Comparison of ENCODE assay signal across 35 cellular contexts in the genomic region with DNA sequence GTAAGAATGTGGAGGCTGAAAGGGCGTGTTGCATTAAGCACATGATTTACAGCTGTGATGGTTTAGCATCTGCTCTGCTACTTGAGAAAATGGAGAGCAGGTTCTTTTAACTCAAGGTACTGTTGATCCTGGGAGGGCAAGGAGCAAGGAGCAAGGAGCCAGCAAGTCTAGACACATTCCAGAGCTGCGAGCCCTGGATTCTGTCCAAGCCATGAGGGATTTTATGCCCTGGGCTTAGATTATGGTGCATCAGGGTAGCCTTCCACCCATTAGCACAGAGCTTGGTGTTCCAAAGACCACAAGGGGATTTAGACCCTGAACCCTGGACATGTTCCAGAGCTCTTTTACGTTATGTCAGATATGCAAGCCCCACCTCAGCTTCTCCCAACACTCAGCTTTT. TPM values are rescaled to one million over a fixed set of nuclear protein-coding genes. Genes with fewer than 3 reads are reported as not detected.
"Had no signal": no experiment of that assay in that cellular context is flagged by ENCODE, and none has a peak within 500 bp of the region (broad histone marks: within the 10 kb centered on the region; RNA-seq: fewer than 3 reads in every experiment).

No MANE protein-coding gene starts in this region.

- H3K4me2 ChIP-seq: smooth muscle cell had no signal

- H3K4me3 ChIP-seq: left lung, lower lobe of right lung, pancreas, prostate gland, smooth muscle cell, transverse colon, upper lobe of left lung, vagina had no signal

- H3K27me3 ChIP-seq: left lung, pancreas, transverse colon, upper lobe of left lung, vagina had no signal

- H3K9me3 ChIP-seq: left lung, lower lobe of right lung, pancreas, prostate gland, transverse colon, upper lobe of left lung, vagina had no signal

- H3K27ac ChIP-seq: left lung, lower lobe of right lung, pancreas, prostate gland, transverse colon, upper lobe of left lung, vagina had no signal

- ATAC-seq: left cardiac atrium; left lung; lower lobe of right lung; naive thymus-derived CD8-positive, alpha-beta T cell; pancreas; right cardiac atrium; sciatic nerve; stimulated activated memory B cell treated with anti-CD40 and anti-IgM and Interleukin-4, amounts not matched to agents 10 μg/mL and 1 μg/mL and 100 μg/mL, for 72 hours; stimulated activated naive CD8-positive, alpha-beta T cell treated with anti-CD3 and anti-CD28 coated beads, Interleukin-15, amount 100 ng/mL, for 72 hours had no signal

- H3K36me3 ChIP-seq: left lung, lower lobe of right lung, pancreas, prostate gland, transverse colon, upper lobe of left lung, vagina had no signal

- H3K4me1 ChIP-seq: pancreas, prostate gland, transverse colon, upper lobe of left lung, vagina had no signal

- DNase-seq: hippocampal formation; kidney glomerular epithelial cell; left cardiac atrium; left lung; lower lobe of right lung; mammary epithelial cell; mesenchymal stem cell; naive thymus-derived CD8-positive, alpha-beta T cell; nucleus accumbens; pancreas; posterior cingulate gyrus; retina; right cardiac atrium; stimulated activated CD4-positive, alpha-beta T cell treated with anti-CD3 and anti-CD28 coated beads, Interleukin-1b, Interleukin-23, amount 100 ng/mL, for 48 hours; stimulated activated CD4-positive, alpha-beta T cell treated with anti-CD3 and anti-CD28 coated beads, Interleukin-2, amount 100 ng/mL, for 48 hours; stimulated activated CD4-positive, alpha-beta T cell treated with anti-CD3 and anti-CD28 coated beads, Interleukin-4, amount 100 ng/mL, for 4 hours; stimulated activated CD8-positive, alpha-beta memory T cell treated with anti-CD3 and anti-CD28 coated beads, Interleukin-4, amount 100 ng/mL, for 48 hours; stimulated activated naive CD4-positive, alpha-beta T cell treated with Interleukin-2 at 50 U/mL for 16 hours; stimulated activated naive CD8-positive, alpha-beta T cell treated with anti-CD3 and anti-CD28 coated beads, Interleukin-15, amount 100 ng/mL, for 72 hours; substantia nigra; transverse colon; upper lobe of left lung had no signal

RNA-seq across cellular contexts. Expression of gene OR14I1, which starts 2.0 kb away (rescaled TPM):
- total RNA-seq: left cardiac atrium; left lung; liver; lower lobe of right lung; mammary epithelial cell; mucosa of gallbladder; naive thymus-derived CD8-positive, alpha-beta T cell; neural crest cell; osteoblast; pancreas; prostate gland; right cardiac atrium; sciatic nerve; smooth muscle cell; temporal lobe; transverse colon; upper lobe of left lung; urinary bladder; vagina had no signal
- polyA plus RNA-seq: keratinocyte; liver; mammary epithelial cell; naive thymus-derived CD8-positive, alpha-beta T cell; pancreas; right cardiac atrium; smooth muscle cell; thymus; urinary bladder had no signal

RNA-seq across cellular contexts. Expression of gene OR2T27, which starts 49.2 kb away (rescaled TPM):
- total RNA-seq: left cardiac atrium; left lung; liver; lower lobe of right lung; mammary epithelial cell; mucosa of gallbladder; naive thymus-derived CD8-positive, alpha-beta T cell; neural crest cell; osteoblast; pancreas; prostate gland; right cardiac atrium; sciatic nerve; smooth muscle cell; temporal lobe; transverse colon; upper lobe of left lung; urinary bladder; vagina had no signal
- polyA plus RNA-seq: keratinocyte; liver; mammary epithelial cell; naive thymus-derived CD8-positive, alpha-beta T cell; pancreas; right cardiac atrium; smooth muscle cell; thymus; urinary bladder had no signal

RNA-seq across cellular contexts. Expression of gene LYPD8, which starts 51.0 kb away (rescaled TPM):
- total RNA-seq: left cardiac atrium; left lung; liver; lower lobe of right lung; mucosa of gallbladder; naive thymus-derived CD8-positive, alpha-beta T cell; neural crest cell; osteoblast; pancreas; prostate gland; right cardiac atrium; sciatic nerve; smooth muscle cell; temporal lobe; upper lobe of left lung; urinary bladder; vagina had no signal
- polyA plus RNA-seq: keratinocyte; liver; mammary epithelial cell; naive thymus-derived CD8-positive, alpha-beta T cell; pancreas; right cardiac atrium; smooth muscle cell; urinary bladder had no signal

RNA-seq across cellular contexts. Expression of gene OR2T35, which starts 59.5 kb away (rescaled TPM):
- total RNA-seq: left cardiac atrium; left lung; liver; lower lobe of right lung; mammary epithelial cell; mucosa of gallbladder; naive thymus-derived CD8-positive, alpha-beta T cell; neural crest cell; osteoblast; pancreas; prostate gland; right cardiac atrium; sciatic nerve; smooth muscle cell; temporal lobe; transverse colon; upper lobe of left lung; urinary bladder; vagina had no signal
- polyA plus RNA-seq: keratinocyte; liver; mammary epithelial cell; naive thymus-derived CD8-positive, alpha-beta T cell; pancreas; right cardiac atrium; smooth muscle cell; thymus; urinary bladder had no signal
